In genomic region chr6:4281341-4282293, GRCh38 we compare ENCODE assay signal across 8 cellular contexts.
DNase-seq lines count a peak whose midpoint lies in the region; ATAC-seq and TF ChIP-seq lines count a peak whose summit lies in the region.

No MANE protein-coding gene starts in this region.

- H3K36me3 Mint-ChIP-seq in T-helper 1 cell treated with Interleukin-12 subunit alpha and Interleukin-12 subunit beta and Interleukin-4 antibody, amounts not matched to agents 30 μg/mL and 1 μg/mL, for 36 hours (ENCODE audit: low read depth), result no peaks in the 10 kb centered on the region
- H3K36me3 Mint-ChIP-seq in naive B cell, result no peaks in the 10 kb centered on the region

- peak overlapping the region; percentile 35; the same call in 1 of the 2 replicates for H3K9ac ChIP-seq in ES-I3 (ENCODE audit: low read depth, low read length)

- H3K27me3 ChIP-seq in esophagus squamous epithelium (peaks cover 0 to 17% (median 0%) of the 10 kb centered on the region in 4 donors), upper lobe of right lung (peaks cover 5% of the 10 kb centered on the region)

- ATAC-seq in GM21528 (IDR thresholded peaks at IDR 0.05; ENCODE audit: low FRiP score, unreplicated experiment), result peak; percentile 89
- peak; percentile 93 to 95 for ATAC-seq in naive B cell (ENCODE audit: low read depth in 2 of 2)
- peak; percentile 91 for ATAC-seq in upper lobe of right lung

- DNase-seq in LoVo (ENCODE audit: low spot score) (peak; percentile 58), esophagus squamous epithelium (lab: John Stamatoyannopoulos, UW) (no peak), naive B cell (peak; percentile 82), upper lobe of right lung (peak; percentile 76)
- DNase-seq in activated effector memory CD4-positive, alpha-beta T cell treated with Interleukin-2 at 50 U/mL for 16 hours, result no peak

- H3K9me3 ChIP-seq in ES-I3 (ENCODE audit: control insufficient read depth, insufficient read depth, low read length), result no peaks in the 10 kb centered on the region
- H3K9me3 ChIP-seq in esophagus squamous epithelium, result no peaks in the 10 kb centered on the region
- H3K9me3 ChIP-seq in upper lobe of right lung, result no peaks in the 10 kb centered on the region

- no peak overlapping the region for H3K27ac Mint-ChIP-seq in T-helper 1 cell treated with Interleukin-12 subunit alpha and Interleukin-12 subunit beta and Interleukin-4 antibody, amounts not matched to agents 30 μg/mL and 1 μg/mL, for 36 hours
- peak overlapping the region; percentile 54 to 99 (median 90) for H3K27ac Mint-ChIP-seq in naive B cell

- peaks cover 18% of the 10 kb centered on the region for H3K27me3 Mint-ChIP-seq in T-helper 1 cell treated with Interleukin-12 subunit alpha and Interleukin-12 subunit beta and Interleukin-4 antibody, amounts not matched to agents 30 μg/mL and 1 μg/mL, for 36 hours (ENCODE audit: low read depth)
- H3K27me3 Mint-ChIP-seq in naive B cell, result peaks cover 15 to 26% (median 26%) of the 10 kb centered on the region in 3 donors

- no peak for TF ChIP-seq POLR2A in esophagus squamous epithelium (IDR thresholded peaks at IDR 0.05)

- peak in 5 of 6 experiments; percentile 25 to 69 (median 63) for TF ChIP-seq CTCF in esophagus squamous epithelium (IDR thresholded peaks at IDR 0.05)
- peak; percentile 46 for TF ChIP-seq CTCF in upper lobe of right lung (IDR thresholded peaks at IDR 0.05)

- intact Hi-C loops in esophagus squamous epithelium (cut with DNase I) (no loop called here), upper lobe of right lung (cut with DNase I) (no loop called here)

- 12 to 42% methylated on average over 18 to 26 of the region's 46 CpGs for WGBS in esophagus squamous epithelium, 2 donors

- H3K4me1 Mint-ChIP-seq in T-helper 1 cell treated with Interleukin-12 subunit alpha and Interleukin-12 subunit beta and Interleukin-4 antibody, amounts not matched to agents 30 μg/mL and 1 μg/mL, for 36 hours (ENCODE audit: low read depth), result peaks cover 5% of the 10 kb centered on the region
- peaks cover 9 to 14% (median 11%) of the 10 kb centered on the region in 3 donors for H3K4me1 Mint-ChIP-seq in naive B cell

- H3K36me3 ChIP-seq in ES-I3 (ENCODE audit: insufficient read depth, low read length), result no peaks in the 10 kb centered on the region
- H3K36me3 ChIP-seq in esophagus squamous epithelium, result no peaks in the 10 kb centered on the region
- no peaks in the 10 kb centered on the region for H3K36me3 ChIP-seq in upper lobe of right lung

- H3K9me3 Mint-ChIP-seq in T-helper 1 cell treated with Interleukin-12 subunit alpha and Interleukin-12 subunit beta and Interleukin-4 antibody, amounts not matched to agents 30 μg/mL and 1 μg/mL, for 36 hours, result no peaks in the 10 kb centered on the region
- no peaks in the 10 kb centered on the region for H3K9me3 Mint-ChIP-seq in naive B cell

- peak overlapping the region in 3 of 4 donors; percentile 35 to 59 (median 35) for H3K27ac ChIP-seq in esophagus squamous epithelium
- H3K27ac ChIP-seq in upper lobe of right lung, result no peak overlapping the region

- H3K4me3 ChIP-seq in esophagus squamous epithelium, result peak overlapping the region; percentile 30 to 53 (median 40)
- H3K4me3 ChIP-seq in upper lobe of right lung, result peak overlapping the region; percentile 32

- H3K4me3 Mint-ChIP-seq in T-helper 1 cell treated with Interleukin-12 subunit alpha and Interleukin-12 subunit beta and Interleukin-4 antibody, amounts not matched to agents 30 μg/mL and 1 μg/mL, for 36 hours, result peak overlapping the region; percentile 45
- H3K4me3 Mint-ChIP-seq in naive B cell, result peak overlapping the region; percentile 23 to 92 (median 84)

- H3K4me1 ChIP-seq in ES-I3 (ENCODE audit: insufficient read depth, low read length) (no peaks in the 10 kb centered on the region), esophagus squamous epithelium (peaks cover 0 to 23% (median 3%) of the 10 kb centered on the region in 3 donors), upper lobe of right lung (no peaks in the 10 kb centered on the region)

Comparison
In these comparisons a context has a peak if more than half of its experiments do, and no peak if none do; other contexts are left out.
1. DNase-seq: peak in LoVo (single experiment), naive B cell (single experiment) and upper lobe of right lung (single experiment); none in esophagus squamous epithelium (single experiment) and activated effector memory CD4-positive, alpha-beta T cell treated with Interleukin-2 at 50 U/mL for 16 hours (single experiment).
2. Peak in every context shown above with its lines, with median percentiles within 50 percentile points of each other: ATAC-seq.